Comparison of ENCODE assay signal across 2 cellular contexts in genomic region chr1:181314959-181315358, GRCh38.
TF ChIP-seq lines count a peak whose summit lies in the region.

No MANE protein-coding gene starts in this region.

TF ChIP-seq in HEK293, 187 proteins besides CTCF, POLR2A, EP300 and RAD21 (continued from another document):
- no peak for TF ChIP-seq GLIS1 (tag by site-specific recombination; IDR thresholded peaks at IDR 0.05)
- no peak for TF ChIP-seq ZBTB26 (tag by site-specific recombination; optimal IDR thresholded peaks at IDR 0.05)
- TF ChIP-seq ZSCAN23 (tag by site-specific recombination; IDR thresholded peaks at IDR 0.05) = no peak
- TF ChIP-seq ZBTB7A (tag by site-specific recombination; IDR thresholded peaks at IDR 0.05; ENCODE audit: low read depth) = no peak
- peak; percentile 97 for TF ChIP-seq PRDM1 (tag by site-specific recombination; IDR thresholded peaks at IDR 0.05)
- no peak for TF ChIP-seq GLI4 (tag by site-specific recombination; IDR thresholded peaks at IDR 0.05)
- no peak for TF ChIP-seq FEZF1 (tag by site-specific recombination; IDR thresholded peaks at IDR 0.05)

TF ChIP-seq in K562, 482 proteins besides CTCF, POLR2A, EP300 and RAD21:
- TF ChIP-seq, protein P1, sequence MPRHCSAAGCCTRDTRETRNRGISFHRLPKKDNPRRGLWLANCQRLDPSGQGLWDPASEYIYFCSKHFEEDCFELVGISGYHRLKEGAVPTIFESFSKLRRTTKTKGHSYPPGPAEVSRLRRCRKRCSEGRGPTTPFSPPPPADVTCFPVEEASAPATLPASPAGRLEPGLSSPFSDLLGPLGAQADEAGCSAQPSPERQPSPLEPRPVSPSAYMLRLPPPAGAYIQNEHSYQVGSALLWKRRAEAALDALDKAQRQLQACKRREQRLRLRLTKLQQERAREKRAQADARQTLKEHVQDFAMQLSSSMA (CRISPR knock-in tag; IDR thresholded peaks at IDR 0.05) = no peak
- TF ChIP-seq RFX1 (IDR thresholded peaks at IDR 0.05) (peak; percentile 67), HMBOX1 (IDR thresholded peaks at IDR 0.05) (no peak), GTF2F1 (IDR thresholded peaks at IDR 0.05; ENCODE audit: low read depth, low read length) (no peak), DMBX1 (CRISPR knock-in tag; IDR thresholded peaks at IDR 0.05; ENCODE audit: borderline replicate concordance) (no peak)
